Comparison of ENCODE assay signal across 11 cellular contexts in genomic region chr16:68778551-68779231, GRCh38. TPM values are rescaled to one million over a fixed set of nuclear protein-coding genes. Genes with fewer than 3 reads are reported as not detected.
DNase-seq lines count a peak whose midpoint lies in the region; ATAC-seq and TF ChIP-seq lines count a peak whose summit lies in the region.
"Had no signal": no experiment of that assay in that cellular context is flagged by ENCODE, and none has a peak within 500 bp of the region (broad histone marks: within the 10 kb centered on the region; RNA-seq: fewer than 3 reads in every experiment).

No MANE protein-coding gene starts in this region.

- no peaks in the 10 kb centered on the region for H3K79me2 ChIP-seq in OCI-LY3 (ENCODE audit: low read length)
- H3K79me2 ChIP-seq in smooth muscle cell (ENCODE audit: low read depth) = no peaks in the 10 kb centered on the region

- intact Hi-C loops in IMR-90 (cut with micrococcal nuclease) (no loop called here), heart right ventricle (cut with DNase I) (no loop called here)

- no peak overlapping the region for H2AK9ac ChIP-seq in IMR-90 (replicated peaks; ENCODE audit: low read depth, low read length, poor library complexity)

- H3F3A ChIP-seq in smooth muscle cell (ENCODE audit: low read depth) = no peaks in the 10 kb centered on the region

- H3K27ac ChIP-seq in IMR-90 (ENCODE audit: insufficient read depth, low read length) (no peak overlapping the region), OCI-LY3 (ENCODE audit: low read length) (peak overlapping the region; percentile 46), iPS-20b (ENCODE audit: low read length) (peak overlapping the region; percentile 89), smooth muscle cell (ENCODE audit: low read depth) (peak overlapping the region; percentile 52), heart right ventricle (no peak overlapping the region)

- no peak overlapping the region for H2BK15ac ChIP-seq in IMR-90 (ENCODE audit: low read depth, low read length)

- H3K27me3 Mint-ChIP-seq in endothelial cell (ENCODE audit: unreplicated experiment) = no peaks in the 10 kb centered on the region
- H3K27me3 Mint-ChIP-seq: activated B cell treated with CpG ODN at 0.5 μM for 24 hours had no signal

- peaks cover 3% of the 10 kb centered on the region for H3K4me1 Mint-ChIP-seq in endothelial cell (ENCODE audit: unreplicated experiment)

- H3K9me1 ChIP-seq in IMR-90 (ENCODE audit: insufficient read depth, low read length) = no peaks in the 10 kb centered on the region

- no peak overlapping the region for H3K9ac ChIP-seq in IMR-90 (ENCODE audit: low read depth, low read length)
- H3K9ac ChIP-seq in OCI-LY3 (ENCODE audit: low read length) = peak overlapping the region; percentile 23; the same call in 1 of the 2 replicates
- peak overlapping the region; percentile 34; the same call in 1 of the 2 replicates for H3K9ac ChIP-seq in iPS-20b (ENCODE audit: low read depth, low read length)
- H3K9ac ChIP-seq in smooth muscle cell (ENCODE audit: low read depth) = no peak overlapping the region

- no peak overlapping the region for H3K18ac ChIP-seq in IMR-90 (ENCODE audit: low read depth, low read length)

- no peak overlapping the region for H3K27ac Mint-ChIP-seq in endothelial cell (ENCODE audit: unreplicated experiment)
- H3K27ac Mint-ChIP-seq: activated B cell treated with CpG ODN at 0.5 μM for 24 hours; stimulated activated effector memory CD8-positive, alpha-beta T cell treated with anti-CD3 and anti-CD28 coated beads, Interleukin-12 subunit alpha, Interleukin-12 subunit beta, amount 100 ng/mL, for 72 hours had no signal

- TF ChIP-seq RAD21 in IMR-90 (IDR thresholded peaks at IDR 0.05; ENCODE audit: low read length) = no peak

- H3K4ac ChIP-seq in IMR-90 (ENCODE audit: low read depth, low read length) = no peak overlapping the region

- TF ChIP-seq POLR2A in IMR-90 (IDR thresholded peaks at IDR 0.05; ENCODE audit: low read depth, low read length) = no peak

- no peaks in the 10 kb centered on the region for H3K9me3 Mint-ChIP-seq in endothelial cell (ENCODE audit: unreplicated experiment)
- H3K9me3 Mint-ChIP-seq: activated B cell treated with CpG ODN at 0.5 μM for 24 hours; stimulated activated effector memory CD8-positive, alpha-beta T cell treated with anti-CD3 and anti-CD28 coated beads, Interleukin-12 subunit alpha, Interleukin-12 subunit beta, amount 100 ng/mL, for 72 hours had no signal

- no peak overlapping the region for H3K4me2 ChIP-seq in IMR-90 (ENCODE audit: low read depth, low read length)
- H3K4me2 ChIP-seq in OCI-LY3 (ENCODE audit: low read length) = peak overlapping the region; percentile 40
- peak overlapping the region; percentile 50 for H3K4me2 ChIP-seq in smooth muscle cell

- H3K14ac ChIP-seq in IMR-90 (replicated peaks; ENCODE audit: low read depth, low read length) = no peak overlapping the region

- no peak overlapping the region for H3K56ac ChIP-seq in IMR-90 (ENCODE audit: extremely low read depth, insufficient read depth, low read length)

- in situ Hi-C loops in IMR-90 (cut with MboI; ENCODE audit: low sequenced_read_pairs) = no loop called here

- no peak overlapping the region for H3K23ac ChIP-seq in IMR-90 (ENCODE audit: low read depth, low read length)

- CTCF ChIA-PET in IMR-90 (lab: Yijun Ruan, JAX) = no interaction called here

- H3K4me3 ChIP-seq in IMR-90 (ENCODE audit: insufficient read depth, low read depth, low read length) (no peak overlapping the region), OCI-LY3 (ENCODE audit: low read length) (no peak overlapping the region), iPS-20b (ENCODE audit: low read length) (no peak overlapping the region), smooth muscle cell (no peak overlapping the region), heart right ventricle (no peak overlapping the region)

- ATAC-seq in IMR-90 (ENCODE audit: low read depth) = peak; percentile 69
- no peak for ATAC-seq in heart right ventricle
- ATAC-seq: stimulated activated effector memory CD8-positive, alpha-beta T cell treated with anti-CD3 and anti-CD28 coated beads, Interleukin-12 subunit alpha, Interleukin-12 subunit beta, amount 100 ng/mL, for 72 hours had no signal

- no peak overlapping the region for H2BK120ac ChIP-seq in IMR-90 (ENCODE audit: low read depth, low read length)

- 6% methylated on average over 2 of the region's 6 CpGs; no CpG with 5 or more reads in 1 of the 2 experiments for WGBS in IMR-90 (ENCODE audit: extremely low coverage in 2 of 2, insufficient read length in 1 of 2), 2 experiments
- 29% methylated on average over 6 of the region's 6 CpGs for WGBS in smooth muscle cell (ENCODE audit: low lambda C conversion rate)
- WGBS in heart right ventricle, 2 donors = 48 to 58% methylated on average over 6 of the region's 6 CpGs

- H4K20me1 ChIP-seq in IMR-90 (ENCODE audit: insufficient read depth, low read length) = no peaks in the 10 kb centered on the region
- H4K20me1 ChIP-seq in OCI-LY3 (ENCODE audit: insufficient read depth, low read length) = no peaks in the 10 kb centered on the region
- peaks cover 37% of the 10 kb centered on the region for H4K20me1 ChIP-seq in smooth muscle cell (ENCODE audit: low read depth)

- no peak for DNase-seq in IMR-90
- DNase-seq in smooth muscle cell (lab: John Stamatoyannopoulos, UW; ENCODE audit: unreplicated experiment) = no peak
- no peak for DNase-seq in activated CD4-positive, alpha-beta T cell treated with anti-CD3 and anti-CD28 coated beads for 1 hour
- DNase-seq in heart right ventricle = no peak
- no peak for DNase-seq in endothelial cell (ENCODE audit: low spot score)
- DNase-seq in effector CD4-positive, alpha-beta T cell = no peak
- DNase-seq: activated B cell treated with CpG ODN at 0.5 μM for 24 hours, foreskin fibroblast had no signal

- no peaks in the 10 kb centered on the region for H3K4me1 ChIP-seq in IMR-90 (ENCODE audit: control insufficient read depth, insufficient read depth, low read length)
- H3K4me1 ChIP-seq in OCI-LY3 (ENCODE audit: low read length) = peaks cover 57% of the 10 kb centered on the region
- H3K4me1 ChIP-seq in iPS-20b (ENCODE audit: insufficient read depth, low read length) = peaks cover 26% of the 10 kb centered on the region
- H3K4me1 ChIP-seq in smooth muscle cell (ENCODE audit: low read depth) = peaks cover 8% of the 10 kb centered on the region
- no peaks in the 10 kb centered on the region for H3K4me1 ChIP-seq in heart right ventricle

- peaks cover 30% of the 10 kb centered on the region for H3K27me3 ChIP-seq in IMR-90 (ENCODE audit: control insufficient read depth, insufficient read depth, low read length)
- no peaks in the 10 kb centered on the region for H3K27me3 ChIP-seq in OCI-LY3 (ENCODE audit: low read depth, low read length)
- H3K27me3 ChIP-seq in iPS-20b (ENCODE audit: insufficient read depth, low read length) = no peaks in the 10 kb centered on the region
- H3K27me3 ChIP-seq in smooth muscle cell (ENCODE audit: low read depth) = no peaks in the 10 kb centered on the region
- H3K27me3 ChIP-seq in heart right ventricle = peaks cover 0 to 11% (median 1%) of the 10 kb centered on the region in 7 donors

- H3K36me3 ChIP-seq in IMR-90 (ENCODE audit: control insufficient read depth, insufficient read depth, low read length) (no peaks in the 10 kb centered on the region), OCI-LY3 (replicated peaks; ENCODE audit: low read depth, low read length) (peaks cover 2% of the 10 kb centered on the region), iPS-20b (ENCODE audit: insufficient read depth, low read depth, low read length) (peaks cover 12% of the 10 kb centered on the region), smooth muscle cell (ENCODE audit: low read depth) (no peaks in the 10 kb centered on the region), heart right ventricle (no peaks in the 10 kb centered on the region)

- dilution Hi-C loops in IMR-90 (cut with HindIII; ENCODE audit: low sequenced_read_pairs, unreplicated experiment) = no loop called here

- BruUV-seq in IMR-90 (replicated peaks; lab: Mats Ljungman, UMichigan) = no TSS peak

- H3K9me3 ChIP-seq in IMR-90 (ENCODE audit: control insufficient read depth, insufficient read depth, low read length) (no peaks in the 10 kb centered on the region), OCI-LY3 (ENCODE audit: insufficient read depth, low read length) (no peaks in the 10 kb centered on the region), iPS-20b (ENCODE audit: insufficient read depth, low read depth, low read length) (no peaks in the 10 kb centered on the region), smooth muscle cell (replicated peaks; ENCODE audit: low read depth) (no peaks in the 10 kb centered on the region), heart right ventricle (no peaks in the 10 kb centered on the region)

- POLR2A ChIA-PET in IMR-90 (lab: Charles Lee; ENCODE audit: unreplicated experiment) = no interaction called here

- H4K91ac ChIP-seq in IMR-90 (ENCODE audit: insufficient read depth, low read depth, low read length) = no peak overlapping the region

- no peaks in the 10 kb centered on the region for H3K79me1 ChIP-seq in IMR-90 (ENCODE audit: low read depth in 1 of 2, low read length in 2 of 2)

- H2AFZ ChIP-seq in IMR-90 (replicated peaks; ENCODE audit: low read length, poor library complexity) = no peak overlapping the region
- H2AFZ ChIP-seq in OCI-LY3 (ENCODE audit: low read depth, low read length) = peak overlapping the region; percentile 78
- H2AFZ ChIP-seq in smooth muscle cell (ENCODE audit: low read depth) = no peak overlapping the region

- no peak overlapping the region for H3K4me3 Mint-ChIP-seq in endothelial cell (ENCODE audit: unreplicated experiment)
- H3K4me3 Mint-ChIP-seq: activated B cell treated with CpG ODN at 0.5 μM for 24 hours; stimulated activated effector memory CD8-positive, alpha-beta T cell treated with anti-CD3 and anti-CD28 coated beads, Interleukin-12 subunit alpha, Interleukin-12 subunit beta, amount 100 ng/mL, for 72 hours had no signal

- H2BK5ac ChIP-seq in IMR-90 (ENCODE audit: low read depth, low read length, poor library complexity, severe bottlenecking) = no peak overlapping the region

- H2AK5ac ChIP-seq in IMR-90 (ENCODE audit: low read depth, low read length) = no peak overlapping the region

- no peak overlapping the region for H4K8ac ChIP-seq in IMR-90 (ENCODE audit: low read depth in 2 of 2, low read length in 2 of 2)

- no peak overlapping the region for H4K5ac ChIP-seq in IMR-90 (ENCODE audit: low read depth, low read length)

- no peak for TF ChIP-seq CTCF in IMR-90 (conservative IDR thresholded peaks at IDR 0.05; ENCODE audit: low read depth, low read length)
- TF ChIP-seq CTCF in OCI-LY3 (IDR thresholded peaks at IDR 0.05; ENCODE audit: low read depth, low read length) = no peak
- no peak for TF ChIP-seq CTCF in smooth muscle cell (IDR thresholded peaks at IDR 0.05; ENCODE audit: borderline replicate concordance, insufficient read depth, poor library complexity, severe bottlenecking)
- no peak for TF ChIP-seq CTCF in heart right ventricle (IDR thresholded peaks at IDR 0.05)
- no peak for TF ChIP-seq CTCF in endothelial cell (IDR thresholded peaks at IDR 0.05; ENCODE audit: unreplicated experiment)

- H3K36me3 Mint-ChIP-seq in endothelial cell (ENCODE audit: low read depth, unreplicated experiment) = no peaks in the 10 kb centered on the region
- H3K36me3 Mint-ChIP-seq: stimulated activated effector memory CD8-positive, alpha-beta T cell treated with anti-CD3 and anti-CD28 coated beads, Interleukin-12 subunit alpha, Interleukin-12 subunit beta, amount 100 ng/mL, for 72 hours had no signal

- no peak overlapping the region for H2BK20ac ChIP-seq in IMR-90 (ENCODE audit: low read depth, low read length)

RNA-seq across cellular contexts. Expression of gene CDH1, which starts 41.6 kb away (rescaled TPM):
- total RNA-seq in IMR-90 (2012; rRNA removed) (under 0.01 TPM in 1 of 2 replicates, not detected in the other), smooth muscle cell (44.3 and 45.8 TPM in 2 replicates), heart right ventricle (under 1 TPM in 4 of 10 donors, not detected in 6; 0.28 to 0.82 (median 0.42) TPM), endothelial cell (ENCODE audit: unreplicated experiment) (3.1 TPM)
- polyA plus RNA-seq in IMR-90 (2012; rRNA removed) (not detected in 2 replicates), smooth muscle cell (4.7 and 28.0 TPM in 2 replicates), heart right ventricle (under 1 TPM in 1 of 2 donors, not detected in 1; 0.01 TPM)
- polyA plus RNA-seq in IMR-90 (2012; cell fraction: cytosol; rRNA removed) = not detected in 2 replicates
- not detected in 2 replicates for polyA plus RNA-seq in IMR-90 (2012; cell fraction: nucleus; rRNA removed; ENCODE audit: low replicate concordance)

Comparison
In these comparisons a context has a peak if more than half of its experiments do, and no peak if none do; other contexts are left out.
1. H3K27ac ChIP-seq: peak in OCI-LY3 (single experiment), iPS-20b (single experiment) and smooth muscle cell (single experiment); none in IMR-90 (single experiment) and heart right ventricle (0 of 10).
2. H3K9ac ChIP-seq: peak in OCI-LY3 (single experiment) and iPS-20b (single experiment); none in IMR-90 (single experiment) and smooth muscle cell (single experiment).
3. RNA of gene CDH1, which starts 41.6 kb away (total RNA-seq): 44.3 to 45.8 TPM in smooth muscle cell; 3.1 TPM in endothelial cell (single experiment), 0.28 to 0.82 TPM in heart right ventricle and under 0.01 TPM in IMR-90; every median in the first group is over 10 times any median in the second.